Comparison of ENCODE assay signal across 11 cellular contexts in genomic region chr9:27473135-27473534, GRCh38. TPM values are rescaled to one million over a fixed set of nuclear protein-coding genes. Genes with fewer than 3 reads are reported as not detected.
A peak's percentile ranks its signal among the peaks of the same experiment; 100 is the strongest.
DNase-seq lines count a peak whose midpoint lies in the region; ATAC-seq and TF ChIP-seq lines count a peak whose summit lies in the region.
"Had no signal": no experiment of that assay in that cellular context is flagged by ENCODE, and none has a peak within 500 bp of the region (broad histone marks: within the 10 kb centered on the region; RNA-seq: fewer than 3 reads in every experiment).

No MANE protein-coding gene starts in this region.

- TF ChIP-seq CTCF in omental fat pad (IDR thresholded peaks at IDR 0.05), result no peak

- DNase-seq in AG08396 (ENCODE audit: low spot score) (peak; percentile 12), globus pallidus (ENCODE audit: low spot score) (peak; percentile 67), omental fat pad (ENCODE audit: low spot score) (no peak), NCI-H226 (no peak), Kasumi-1 (lab: John Stamatoyannopoulos, UW) (no peak)
- DNase-seq: activated CD4-positive, alpha-beta T cell treated with anti-CD3 and anti-CD28 coated beads, Interleukin-2, amount 50 U/mL, for 48 hours had no signal

- ATAC-seq in SK-N-SH treated with all-trans-retinoic acid at 6 μM for 48 hours, result peak; percentile 94
- ATAC-seq in omental fat pad (ENCODE audit: low FRiP score), result peak; percentile 78
- no peak for ATAC-seq in GM18502 (IDR thresholded peaks at IDR 0.05; ENCODE audit: poor library complexity, unreplicated experiment)
- no peak for ATAC-seq in GM21515 (IDR thresholded peaks at IDR 0.05; ENCODE audit: unreplicated experiment)
- ATAC-seq: Panc1 had no signal

TF ChIP-seq in SK-N-SH treated with all-trans-retinoic acid at 6 μM for 48 hours, 23 proteins besides CTCF, POLR2A, EP300 and RAD21:
- TF ChIP-seq CSDC2 (CRISPR knock-in tag; IDR thresholded peaks at IDR 0.05) (no peak), ZC3H10 (CRISPR knock-in tag; IDR thresholded peaks at IDR 0.05) (no peak), ZNF565 (CRISPR knock-in tag; conservative IDR thresholded peaks at IDR 0.05; ENCODE audit: low read depth) (no peak), ZNF8 (CRISPR knock-in tag; IDR thresholded peaks at IDR 0.05) (no peak), ARNTL (CRISPR knock-in tag; IDR thresholded peaks at IDR 0.05; ENCODE audit: borderline replicate concordance, low read depth) (no peak), BACH2 (CRISPR knock-in tag; IDR thresholded peaks at IDR 0.05; ENCODE audit: borderline replicate concordance) (no peak), POU6F1 (CRISPR knock-in tag; IDR thresholded peaks at IDR 0.05; ENCODE audit: borderline replicate concordance, low read depth) (no peak), ESRRG (CRISPR knock-in tag; IDR thresholded peaks at IDR 0.05) (no peak), RARB (CRISPR knock-in tag; IDR thresholded peaks at IDR 0.05) (no peak), PATZ1 (CRISPR knock-in tag; IDR thresholded peaks at IDR 0.05; ENCODE audit: borderline replicate concordance) (no peak), CREB5 (CRISPR knock-in tag; IDR thresholded peaks at IDR 0.05; ENCODE audit: low read depth) (no peak), GLIS3 (CRISPR knock-in tag; IDR thresholded peaks at IDR 0.05) (no peak), SNAI2 (CRISPR knock-in tag; IDR thresholded peaks at IDR 0.05) (no peak), TOX (CRISPR knock-in tag; IDR thresholded peaks at IDR 0.05; ENCODE audit: borderline replicate concordance) (no peak)

RNA-seq across cellular contexts. Expression of gene IFNK, which starts 51.0 kb away (rescaled TPM):
- not detected for total RNA-seq in omental fat pad
- total RNA-seq: astrocyte had no signal

RNA-seq across cellular contexts. Expression of gene MOB3B, which starts 56.5 kb away (rescaled TPM):
- 10 to 100 TPM in 1 of 4 donors, 1 to 10 TPM in 3; 7.9 to 11.5 (median 9.4) TPM for total RNA-seq in omental fat pad

Comparison
In these comparisons a context has a peak if more than half of its experiments do, and no peak if none do; other contexts are left out.
1. DNase-seq: peak in AG08396 (single experiment) and globus pallidus (single experiment); none in omental fat pad (single experiment), NCI-H226 (single experiment) and Kasumi-1 (0 of 2).
2. ATAC-seq: peak in SK-N-SH treated with all-trans-retinoic acid at 6 μM for 48 hours (single experiment) and omental fat pad (single experiment); none in GM18502 (single experiment) and GM21515 (single experiment).